ENCODE assay signal across 1 cellular context in genomic region chr5:95988094-95988493, GRCh38.
A peak's percentile ranks its signal among the peaks of the same experiment; 100 is the strongest.
TF ChIP-seq lines count a peak whose summit lies in the region.

No MANE protein-coding gene starts in this region.

TF ChIP-seq in HepG2, 621 proteins besides CTCF, POLR2A, EP300 and RAD21 (continued from another document):
- TF ChIP-seq RXRB (CRISPR knock-in tag; IDR thresholded peaks at IDR 0.05; ENCODE audit: borderline replicate concordance) (peak; percentile 62), FOXA1 (IDR thresholded peaks at IDR 0.05) (no peak), FOXA1 (CRISPR knock-in tag; IDR thresholded peaks at IDR 0.05) (peak; percentile 32; the same call in 1 of the 2 replicates), MAF1 (CRISPR knock-in tag; IDR thresholded peaks at IDR 0.05; ENCODE audit: borderline replicate concordance) (no peak)
